ENCODE assay signal across 21 cellular contexts in the genomic region with DNA sequence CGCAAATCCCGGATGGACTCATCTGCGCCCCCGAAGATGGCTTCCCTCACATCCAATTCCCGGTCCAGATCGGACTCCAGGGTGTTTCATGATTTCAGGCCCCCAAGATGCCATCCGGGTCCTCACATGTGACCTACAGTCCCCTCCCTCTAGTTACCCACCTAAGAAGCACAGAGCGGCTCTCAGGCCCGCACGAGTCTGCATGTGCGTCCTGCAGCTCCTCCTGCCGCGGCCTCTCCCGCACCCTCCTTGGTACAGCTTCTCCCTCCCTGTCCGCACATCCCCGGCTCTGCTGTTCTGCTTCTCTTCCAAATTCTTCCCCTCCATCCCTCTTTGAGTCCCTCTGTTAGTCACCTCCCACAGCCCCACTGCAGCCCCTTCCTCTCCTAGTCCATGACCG.
DNase-seq lines count a peak whose midpoint lies in the region; ATAC-seq, FAIRE-seq and TF ChIP-seq lines count a peak whose summit lies in the region.
"Had no signal": no experiment of that assay in that cellular context is flagged by ENCODE, and none has a peak within 500 bp of the region (broad histone marks: within the 10 kb centered on the region; RNA-seq: fewer than 3 reads in every experiment).

No MANE protein-coding gene starts in this region.

- H3K4me3 ChIP-seq in HepG2 (replicated peaks in 1 of 3; ENCODE audit: insufficient read depth in 1 of 3, low read depth in 2 of 3, low read length in 3 of 3) (no peak overlapping the region), right lobe of liver (no peak overlapping the region), kidney (ENCODE audit: low read length in 2 of 2) (no peak overlapping the region)
- H3K4me3 ChIP-seq: A549; BLaER1 treated with 17β-estradiol and CSF1 and Interleukin-3, amounts not matched to agents 10 nM and 100 nM had no signal

- no TSS peak for BruUV-seq in HepG2 (replicated peaks; lab: Mats Ljungman, UMichigan)

- H3K9ac ChIP-seq in HepG2 (ENCODE audit: insufficient read depth, low read depth, low read length), result no peak overlapping the region
- no peak overlapping the region for H3K9ac ChIP-seq in kidney (ENCODE audit: low read length in 2 of 2)
- H3K9ac ChIP-seq: BLaER1 treated with 17β-estradiol and CSF1 and Interleukin-3, amounts not matched to agents 10 nM and 100 nM had no signal

- no peaks in the 10 kb centered on the region for H3K9me3 ChIP-seq in HepG2 (ENCODE audit: low read length)
- no peaks in the 10 kb centered on the region for H3K9me3 ChIP-seq in right lobe of liver
- no peaks in the 10 kb centered on the region for H3K9me3 ChIP-seq in kidney (ENCODE audit: control insufficient read depth in 1 of 2, low read length in 2 of 2)
- H3K9me3 ChIP-seq: A549; BLaER1 treated with 17β-estradiol and CSF1 and Interleukin-3, amounts not matched to agents 10 nM and 100 nM; Caco-2 had no signal

- DNase-seq in HepG2 (ENCODE audit: low spot score), result no peak
- no peak for DNase-seq in right lobe of liver
- DNase-seq in kidney, result peak; percentile 42
- DNase-seq in GM13976 (ENCODE audit: low spot score), result no peak
- no peak for DNase-seq in NCI-H69 (lab: John Stamatoyannopoulos, UW)
- DNase-seq: AML-193; Caco-2; Calu3; CD4-positive, alpha-beta T cell; CD8-positive, alpha-beta T cell; DMS79 treated with DMSO at 0.1 percent for 48 hours; GF-D8 had no signal

- intact Hi-C loops in HepG2 (cut with micrococcal nuclease; ENCODE audit: unreplicated experiment), result no loop called here
- intact Hi-C loops in right lobe of liver (cut with DNase I), result no loop called here
- intact Hi-C loops in kidney (cut with DNase I), result no loop called here

- H2AFZ ChIP-seq in HepG2 (ENCODE audit: low read length), result no peak overlapping the region

- H3K36me3 ChIP-seq in HepG2 (replicated peaks in 1 of 2; ENCODE audit: control insufficient read depth in 1 of 2, insufficient read depth in 2 of 2, low read length in 2 of 2) (no peaks in the 10 kb centered on the region), right lobe of liver (no peaks in the 10 kb centered on the region), kidney (ENCODE audit: control insufficient read depth in 1 of 2, insufficient read depth in 2 of 2, low read length in 2 of 2) (no peaks in the 10 kb centered on the region)
- H3K36me3 ChIP-seq: BLaER1 treated with 17β-estradiol and CSF1 and Interleukin-3, amounts not matched to agents 10 nM and 100 nM had no signal

- no peak for FAIRE-seq in HepG2 (lab: Jason Lieb, UNC)
- no peak for FAIRE-seq in kidney (lab: Jason Lieb, UNC)
- FAIRE-seq: A549, D721Med, G401.6, GM12891, GM18507, GM19239 had no signal

- peaks cover 9% of the 10 kb centered on the region; the same call in 1 of the 2 replicates for H4K20me1 ChIP-seq in HepG2 (ENCODE audit: insufficient read depth, low read length)

- in situ Hi-C loops in HepG2 (cut with HindIII; ENCODE audit: extremely low pct_ligation_motif_present, low pct_unique_long_range_greater_than_20kb), result no loop called here
- in situ Hi-C loops in GM13976 (cut with MboI; ENCODE audit: low sequenced_read_pairs, unreplicated experiment), result no loop called here

- WGBS in HepG2 (ENCODE audit: low lambda C conversion rate), result 40% methylated on average over 17 of the region's 17 CpGs
- 37% methylated on average over 10 of the region's 17 CpGs for WGBS in right lobe of liver (ENCODE audit: insufficient coverage, low coverage, low lambda C conversion rate, missing lambda C conversion rate)

- no peak for TF ChIP-seq RAD21 in HepG2 (CRISPR knock-in tag; IDR thresholded peaks at IDR 0.05)

- H3K4me2 ChIP-seq in HepG2 (ENCODE audit: low read depth, low read length), result no peak overlapping the region
- H3K4me2 ChIP-seq: A549; BLaER1 treated with 17β-estradiol and CSF1 and Interleukin-3, amounts not matched to agents 10 nM and 100 nM had no signal

- H3K79me2 ChIP-seq in HepG2 (ENCODE audit: insufficient read depth, low read length), result no peaks in the 10 kb centered on the region

- no peak for TF ChIP-seq CTCF in HepG2 (CRISPR knock-in tag; IDR thresholded peaks at IDR 0.05)
- no peak for TF ChIP-seq CTCF in right lobe of liver (IDR thresholded peaks at IDR 0.05)
- TF ChIP-seq CTCF in kidney (IDR thresholded peaks at IDR 0.05; ENCODE audit: borderline replicate concordance, extremely low read depth, insufficient read depth), result no peak
- TF ChIP-seq CTCF in GM13976 (IDR thresholded peaks at IDR 0.05; ENCODE audit: borderline replicate concordance, control extremely low read depth, extremely low read depth, insufficient read depth, missing control alignments), result no peak

- POLR2A ChIA-PET in HepG2 (lab: Yijun Ruan, JAX), result no interaction called here

- H3K27me3 ChIP-seq in HepG2 (ENCODE audit: control insufficient read depth in 1 of 2, insufficient read depth in 2 of 2, low read length in 2 of 2), result peaks cover 34 to 97% of the 10 kb centered on the region in 2 experiments
- no peaks in the 10 kb centered on the region for H3K27me3 ChIP-seq in right lobe of liver

- ATAC-seq in HepG2 (no peak), right lobe of liver (no peak)
- ATAC-seq: A549; CD8-positive, alpha-beta T cell had no signal

- CTCF ChIA-PET in HepG2 (lab: Yijun Ruan, JAX; ENCODE audit: low intra/inter-chr PET ratio, low total read pairs), result no interaction called here

- TF ChIP-seq POLR2A in HepG2 (IDR thresholded peaks at IDR 0.05; ENCODE audit: insufficient read depth in 1 of 2, low read depth in 2 of 2, low read length in 2 of 2), result no peak
- TF ChIP-seq POLR2A in right lobe of liver (IDR thresholded peaks at IDR 0.05), result no peak

- TF ChIP-seq EP300 in HepG2 (IDR thresholded peaks at IDR 0.05; ENCODE audit: low read depth in 2 of 2, low read length in 2 of 2) (no peak), HepG2 (CRISPR knock-in tag; IDR thresholded peaks at IDR 0.05; ENCODE audit: borderline replicate concordance) (no peak)

- no peak overlapping the region for H3K27ac ChIP-seq in HepG2 (ENCODE audit: extremely low read length, insufficient read depth, low read length)
- H3K27ac ChIP-seq in right lobe of liver, result no peak overlapping the region
- H3K27ac ChIP-seq in kidney (ENCODE audit: low read depth in 2 of 2, low read length in 2 of 2), result no peak overlapping the region
- H3K27ac ChIP-seq: 22Rv1; A549; BLaER1 treated with 17β-estradiol and CSF1 and Interleukin-3, amounts not matched to agents 10 nM and 100 nM; C4-2B had no signal

- no peaks in the 10 kb centered on the region for H3K4me1 ChIP-seq in HepG2 (ENCODE audit: insufficient read depth, low read length)
- no peaks in the 10 kb centered on the region for H3K4me1 ChIP-seq in right lobe of liver
- H3K4me1 ChIP-seq in kidney (ENCODE audit: control insufficient read depth in 1 of 2, insufficient read depth in 1 of 2, low read depth in 1 of 2, low read length in 2 of 2), result no peaks in the 10 kb centered on the region
- H3K4me1 ChIP-seq: A549, Caco-2 had no signal

TF ChIP-seq in HepG2, 621 proteins besides CTCF, POLR2A, EP300 and RAD21:
- TF ChIP-seq ZNF326 (CRISPR knock-in tag; IDR thresholded peaks at IDR 0.05; ENCODE audit: borderline replicate concordance), result no peak
- TF ChIP-seq, protein P1, sequence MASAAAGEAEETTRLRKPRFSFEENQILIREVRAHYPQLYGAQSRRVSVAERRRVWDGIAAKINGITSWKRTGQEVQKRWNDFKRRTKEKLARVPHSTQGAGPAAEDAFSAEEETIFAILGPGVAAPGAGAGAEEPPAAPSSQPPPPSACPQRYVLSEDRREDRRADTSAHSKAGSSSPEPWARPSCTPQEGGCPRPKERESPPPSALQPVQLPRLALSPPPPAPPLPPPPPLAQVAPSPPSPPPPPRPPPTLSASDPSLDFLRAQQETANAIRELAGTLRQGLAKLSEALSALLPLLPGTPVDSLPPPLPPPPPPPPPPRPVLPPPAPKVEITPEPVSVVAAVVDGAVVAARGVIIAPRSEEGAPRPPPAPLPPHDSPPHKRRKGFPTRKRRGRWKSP (CRISPR knock-in tag; IDR thresholded peaks at IDR 0.05), result no peak
- TF ChIP-seq KAT8 (CRISPR knock-in tag; IDR thresholded peaks at IDR 0.05), result no peak
- TF ChIP-seq ZNF552 (CRISPR knock-in tag; IDR thresholded peaks at IDR 0.05; ENCODE audit: borderline replicate concordance), result no peak
- TF ChIP-seq PRPF4 (IDR thresholded peaks at IDR 0.05; ENCODE audit: low read depth, low read length, poor library complexity, severe bottlenecking), result no peak
- TF ChIP-seq EZH2 (conservative IDR thresholded peaks at IDR 0.05; ENCODE audit: low read depth, low read length), result peak; percentile 74; the same call in 1 of the 2 replicates
- no peak for TF ChIP-seq ZNF10 (CRISPR knock-in tag; IDR thresholded peaks at IDR 0.05; ENCODE audit: borderline replicate concordance, low read depth)
- TF ChIP-seq SMAD1 (CRISPR knock-in tag; IDR thresholded peaks at IDR 0.05; ENCODE audit: borderline replicate concordance, low read depth), result no peak
